27 cellular contexts compared by ENCODE assay signal in genomic region chr13:37047032-37047431, GRCh38. TPM values are rescaled to one million over a fixed set of nuclear protein-coding genes. Genes with fewer than 3 reads are reported as not detected.
DNase-seq lines count a peak whose midpoint lies in the region; ATAC-seq and TF ChIP-seq lines count a peak whose summit lies in the region.
"Had no signal": no experiment of that assay in that cellular context is flagged by ENCODE, and none has a peak within 500 bp of the region (broad histone marks: within the 10 kb centered on the region; RNA-seq: fewer than 3 reads in every experiment).

No MANE protein-coding gene starts in this region.

- H3K9me3 ChIP-seq in CD4-positive, alpha-beta memory T cell (ENCODE audit: control insufficient read depth in 1 of 2, low read length in 2 of 2), result no peaks in the 10 kb centered on the region
- H3K9me3 ChIP-seq: A549; BLaER1 treated with 17β-estradiol and CSF1 and Interleukin-3, amounts not matched to agents 10 nM and 100 nM; HAP-1; SK-N-SH had no signal

- H3K27me3 ChIP-seq in CD4-positive, alpha-beta memory T cell (ENCODE audit: insufficient read depth, low read length), result no peaks in the 10 kb centered on the region
- H3K27me3 ChIP-seq: BLaER1 treated with 17β-estradiol and CSF1 and Interleukin-3, amounts not matched to agents 10 nM and 100 nM had no signal

- CTCF ChIA-PET in CD4-positive, alpha-beta memory T cell (lab: Charles Lee; ENCODE audit: partially characterized antibody), result no interaction called here
- CTCF ChIA-PET in HEK293T (lab: Yijun Ruan, JAX), result no interaction called here

- H3K27me3 Mint-ChIP-seq in CD4-positive, alpha-beta memory T cell, result no peaks in the 10 kb centered on the region
- H3K27me3 Mint-ChIP-seq: CD4-positive, alpha-beta T cell had no signal

- peak overlapping the region in 4 of 7 donors; percentile 3 to 52 (median 50) for H3K27ac Mint-ChIP-seq in CD4-positive, alpha-beta memory T cell
- H3K27ac Mint-ChIP-seq: CD4-positive, alpha-beta T cell had no signal

- H3K36me3 ChIP-seq in CD4-positive, alpha-beta memory T cell (ENCODE audit: insufficient read depth, low read length), result peaks cover 37% of the 10 kb centered on the region

- DNase-seq in CD4-positive, alpha-beta memory T cell, result no peak
- DNase-seq in HEK293T (ENCODE audit: extremely low spot score), result peak; percentile 50
- DNase-seq in NCI-H2227 treated with DMSO at 0.1 percent for 48 hours (lab: John Stamatoyannopoulos, UW), result peak; percentile 56
- peak; percentile 32 for DNase-seq in left kidney (ENCODE audit: low read depth, low spot score)
- DNase-seq in DMS153 (lab: John Stamatoyannopoulos, UW), result no peak
- no peak for DNase-seq in NCI-H128 (lab: John Stamatoyannopoulos, UW; ENCODE audit: unreplicated experiment)
- DNase-seq: AML-193; CD4-positive, alpha-beta T cell; COR-L47; GDM1; GOT3; NCI-H1092 treated with DMSO at 0.1 percent for 48 hours; NCI-H1436 treated with DMSO at 0.1 percent for 48 hours; NCI-H187 treated with DMSO at 0.1 percent for 48 hours; NCI-H526 treated with DMSO at 0.1 percent for 48 hours; SIG-M5; SK-N-SH; SW 1271 had no signal

- H3K4me1 Mint-ChIP-seq in CD4-positive, alpha-beta memory T cell, result peaks cover 10 to 17% (median 13%) of the 10 kb centered on the region in 4 donors

- peaks cover 14% of the 10 kb centered on the region for H3K4me1 ChIP-seq in CD4-positive, alpha-beta memory T cell (ENCODE audit: insufficient read depth, low read length)
- H3K4me1 ChIP-seq: A549, HAP-1 had no signal

- ATAC-seq in HG02885 (IDR thresholded peaks at IDR 0.05; ENCODE audit: poor library complexity, unreplicated experiment), result no peak
- ATAC-seq: A549, GM12878, Panc1 had no signal

- H3K4me3 ChIP-seq in CD4-positive, alpha-beta memory T cell (ENCODE audit: low read length in 2 of 2), result no peak overlapping the region
- H3K4me3 ChIP-seq: A549; BLaER1 treated with 17β-estradiol and CSF1 and Interleukin-3, amounts not matched to agents 10 nM and 100 nM; GM12878; HAP-1 had no signal

- H3K36me3 Mint-ChIP-seq in CD4-positive, alpha-beta memory T cell, result peaks cover 35 to 52% of the 10 kb centered on the region in 2 donors

- H3K4me3 Mint-ChIP-seq in CD4-positive, alpha-beta memory T cell, result no peak overlapping the region
- H3K4me3 Mint-ChIP-seq: CD4-positive, alpha-beta T cell had no signal

- H3K9me3 Mint-ChIP-seq in CD4-positive, alpha-beta memory T cell, result no peaks in the 10 kb centered on the region
- H3K9me3 Mint-ChIP-seq: CD4-positive, alpha-beta T cell had no signal

- H3K27ac ChIP-seq in CD4-positive, alpha-beta memory T cell (ENCODE audit: low read depth, low read length), result no peak overlapping the region
- H3K27ac ChIP-seq: A549; BLaER1 treated with 17β-estradiol and CSF1 and Interleukin-3, amounts not matched to agents 10 nM and 100 nM; HL-60 had no signal

- POLR2A ChIA-PET in CD4-positive, alpha-beta memory T cell (lab: Charles Lee; ENCODE audit: partially characterized antibody), result interaction anchor here (0.6 to 1.4 kb wide), 3 partner anchors 12 to 47 kb away, joined by 3 to 6 read pairs (median 5); partner anchors contain the start of genes ALG5 and EXOSC8
- POLR2A ChIA-PET in HEK293T (lab: Yijun Ruan, JAX), result interaction anchor here (2.3 kb wide), 1 partner anchor 47 kb away, joined by 16 read pairs; the partner anchor contains the start of genes ALG5 and EXOSC8

- intact Hi-C loops in CD4-positive, alpha-beta memory T cell (cut with micrococcal nuclease), result no loop called here

TF ChIP-seq in HEK293T, 16 proteins besides CTCF, POLR2A, EP300 and RAD21:
- TF ChIP-seq SP1 (IDR thresholded peaks at IDR 0.05), result no peak
- TF ChIP-seq L3MBTL2 (conservative IDR thresholded peaks at IDR 0.05), result no peak
- TF ChIP-seq FOXM1 (IDR thresholded peaks at IDR 0.05; ENCODE audit: borderline replicate concordance), result peak; percentile 82
- peak; percentile 97 for TF ChIP-seq ARNT (IDR thresholded peaks at IDR 0.05)
- TF ChIP-seq FOXK2 (IDR thresholded peaks at IDR 0.05), result 0 out of 2 replicates have a peak, but pooled peaks have one; percentile 43
- peak; percentile 97 for TF ChIP-seq PKNOX1 (IDR thresholded peaks at IDR 0.05)
- no peak for TF ChIP-seq HDGF (IDR thresholded peaks at IDR 0.05; ENCODE audit: borderline replicate concordance)
- TF ChIP-seq NFRKB (IDR thresholded peaks at IDR 0.05), result no peak
- no peak for TF ChIP-seq ZNF384 (IDR thresholded peaks at IDR 0.05)
- TF ChIP-seq BHLHE40 (IDR thresholded peaks at IDR 0.05; ENCODE audit: borderline replicate concordance), result no peak
- no peak for TF ChIP-seq SUZ12 (IDR thresholded peaks at IDR 0.05)
- TF ChIP-seq CTBP1 (IDR thresholded peaks at IDR 0.05; ENCODE audit: borderline replicate concordance), result peak; percentile 99
- TF ChIP-seq LEF1 (IDR thresholded peaks at IDR 0.05; ENCODE audit: borderline replicate concordance), result peak; percentile 99
- TF ChIP-seq FOXA1 (IDR thresholded peaks at IDR 0.05), result no peak
- 0 out of 2 replicates have a peak, but pooled peaks have one; percentile 15 for TF ChIP-seq ELF4 (IDR thresholded peaks at IDR 0.05)
- TF ChIP-seq TARDBP (IDR thresholded peaks at IDR 0.05), result no peak; the same call in 1 of the 2 replicates

RNA-seq across cellular contexts. Expression of gene SUPT20H, which starts 12.5 kb away (rescaled TPM):
- total RNA-seq in CD4-positive, alpha-beta memory T cell, result 100 to 1,000 TPM; 104 to 105 TPM
- 10 to 100 TPM; 59.9 to 66.2 TPM for polyA plus RNA-seq in CD4-positive, alpha-beta memory T cell

RNA-seq across cellular contexts. Expression of gene EXOSC8, which starts 46.4 kb away (rescaled TPM):
- 10 to 100 TPM; 71.4 to 75.3 TPM for total RNA-seq in CD4-positive, alpha-beta memory T cell
- 100 to 1,000 TPM in 1 of 2 donors, 10 to 100 TPM in 1; 64.3 to 103 TPM for polyA plus RNA-seq in CD4-positive, alpha-beta memory T cell

RNA-seq across cellular contexts. Expression of gene ALG5, which starts 47.9 kb away (rescaled TPM):
- 10 to 100 TPM; 23.3 to 25.5 TPM for total RNA-seq in CD4-positive, alpha-beta memory T cell
- polyA plus RNA-seq in CD4-positive, alpha-beta memory T cell, result 100 to 1,000 TPM in 1 of 2 donors, 10 to 100 TPM in 1; 74.4 to 116 TPM

RNA-seq across cellular contexts. Expression of gene CSNK1A1L, which starts 58.4 kb away (rescaled TPM):
- total RNA-seq in CD4-positive, alpha-beta memory T cell, result not detected
- polyA plus RNA-seq in CD4-positive, alpha-beta memory T cell, result not detected
- total RNA-seq: CD4-positive, alpha-beta T cell; GM12878; NCI-H460; OCI-LY7 had no signal
- polyA plus RNA-seq: A549, GM12878, SK-N-SH had no signal

Comparison
In these comparisons a context has a peak if more than half of its experiments do, and no peak if none do; other contexts are left out.
1. DNase-seq: peak in HEK293T (single experiment), NCI-H2227 treated with DMSO at 0.1 percent for 48 hours (single experiment) and left kidney (single experiment); none in CD4-positive, alpha-beta memory T cell (0 of 5), DMS153 (single experiment) and NCI-H128 (single experiment).